In genomic region chr5:180468732-180469585, GRCh38 we compare ENCODE assay signal across 20 cellular contexts. TPM values are rescaled to one million over a fixed set of nuclear protein-coding genes. Genes with fewer than 3 reads are reported as not detected.
DNase-seq lines count a peak whose midpoint lies in the region; ATAC-seq and TF ChIP-seq lines count a peak whose summit lies in the region.
"Had no signal": no experiment of that assay in that cellular context is flagged by ENCODE, and none has a peak within 500 bp of the region (broad histone marks: within the 10 kb centered on the region; RNA-seq: fewer than 3 reads in every experiment).

No MANE protein-coding gene starts in this region.

- no peaks in the 10 kb centered on the region for H4K20me1 ChIP-seq in neural progenitor cell (ENCODE audit: low read depth)

- no peak overlapping the region for H3K4me2 ChIP-seq in neural progenitor cell

- H3K4me3 ChIP-seq in cardiac muscle cell (no peak overlapping the region), right atrium auricular region (no peak overlapping the region), RWPE2 (ENCODE audit: severe bottlenecking) (no peak overlapping the region), neural progenitor cell (no peak overlapping the region)
- H3K4me3 ChIP-seq: GM23248 had no signal

- H3K27me3 Mint-ChIP-seq in neural progenitor cell (ENCODE audit: insufficient read depth, low read depth) = peaks cover 7% of the 10 kb centered on the region

- no peaks in the 10 kb centered on the region for H3K9me3 Mint-ChIP-seq in neural progenitor cell

- H3K4me1 Mint-ChIP-seq in neural progenitor cell = peaks cover 4% of the 10 kb centered on the region

- no peaks in the 10 kb centered on the region for H3K27me3 ChIP-seq in cardiac muscle cell
- no peaks in the 10 kb centered on the region for H3K27me3 ChIP-seq in right atrium auricular region
- H3K27me3 ChIP-seq in RWPE2 (ENCODE audit: insufficient read depth, poor library complexity, severe bottlenecking) = no peaks in the 10 kb centered on the region
- peaks cover 4% of the 10 kb centered on the region for H3K27me3 ChIP-seq in neural progenitor cell

- no peak for TF ChIP-seq CTCF in cardiac muscle cell (IDR thresholded peaks at IDR 0.05; ENCODE audit: low read depth, low read length)
- TF ChIP-seq CTCF in right atrium auricular region (IDR thresholded peaks at IDR 0.05) = no peak
- no peak for TF ChIP-seq CTCF in RWPE2 (IDR thresholded peaks at IDR 0.05; ENCODE audit: poor library complexity, severe bottlenecking)
- no peak for TF ChIP-seq CTCF in neural progenitor cell (IDR thresholded peaks at IDR 0.05)
- no peak for TF ChIP-seq CTCF in GM13977 (IDR thresholded peaks at IDR 0.05; ENCODE audit: extremely low read depth, insufficient read depth, missing control alignments)

- H3K4me1 ChIP-seq in cardiac muscle cell (ENCODE audit: low read depth) (peaks cover 23% of the 10 kb centered on the region), right atrium auricular region (no peaks in the 10 kb centered on the region), RWPE2 (ENCODE audit: insufficient read depth, poor library complexity, severe bottlenecking) (no peaks in the 10 kb centered on the region), neural progenitor cell (no peaks in the 10 kb centered on the region)
- H3K4me1 ChIP-seq: BE2C had no signal

- no peaks in the 10 kb centered on the region for H3K79me2 ChIP-seq in neural progenitor cell (ENCODE audit: low read depth)

- no peak overlapping the region for H3K4me3 Mint-ChIP-seq in neural progenitor cell

- DNase-seq in cardiac muscle cell (ENCODE audit: low read depth in 1 of 2, low spot score in 1 of 2) = no peak
- DNase-seq in right atrium auricular region (ENCODE audit: low spot score) = no peak
- DNase-seq in RWPE2 (ENCODE audit: low spot score) = peak; percentile 55
- DNase-seq in neural progenitor cell (ENCODE audit: low spot score) = no peak
- no peak for DNase-seq in cortex of kidney (lab: John Stamatoyannopoulos, UW)
- DNase-seq in GM13977 (ENCODE audit: low spot score) = no peak
- DNase-seq: BE2C, EL, GF-D8, GM23248, HCEC 1CT, KG1, NCI-H1092, NCI-H1436, NCI-H187 treated with DMSO at 0.1 percent for 48 hours, NCI-H2227 treated with DMSO at 0.1 percent for 48 hours, NCI-H510A, NCI-H748 treated with DMSO at 0.1 percent for 48 hours had no signal

- peak overlapping the region; percentile 87 for H3K27ac Mint-ChIP-seq in neural progenitor cell

- H3K36me3 ChIP-seq in cardiac muscle cell (no peaks in the 10 kb centered on the region), right atrium auricular region (no peaks in the 10 kb centered on the region), RWPE2 (ENCODE audit: low read depth) (no peaks in the 10 kb centered on the region), neural progenitor cell (no peaks in the 10 kb centered on the region)
- H3K36me3 ChIP-seq: BE2C had no signal

- no peaks in the 10 kb centered on the region for H3K36me3 Mint-ChIP-seq in neural progenitor cell

- no peak for ATAC-seq in RWPE2 (ENCODE audit: low read depth)
- no peak for ATAC-seq in HG02571 (IDR thresholded peaks at IDR 0.05; ENCODE audit: unreplicated experiment)
- ATAC-seq: SK-N-SH treated with all-trans-retinoic acid at 6 μM for 48 hours had no signal

- H3K9ac ChIP-seq in neural progenitor cell = no peak overlapping the region
- H3K9ac ChIP-seq: GM23248 had no signal

- peak overlapping the region; percentile 84 for H3K27ac ChIP-seq in cardiac muscle cell
- H3K27ac ChIP-seq in right atrium auricular region = no peak overlapping the region
- no peak overlapping the region for H3K27ac ChIP-seq in RWPE2 (ENCODE audit: poor library complexity, severe bottlenecking)
- H3K27ac ChIP-seq in neural progenitor cell = no peak overlapping the region
- H3K27ac ChIP-seq: GM23248 had no signal

- H2AFZ ChIP-seq in neural progenitor cell (replicated peaks) = no peak overlapping the region
- H2AFZ ChIP-seq: GM23248 had no signal

- no peaks in the 10 kb centered on the region for H3F3A ChIP-seq in neural progenitor cell (ENCODE audit: low read depth)

- H3K9me3 ChIP-seq in cardiac muscle cell (ENCODE audit: low read depth) (no peaks in the 10 kb centered on the region), right atrium auricular region (no peaks in the 10 kb centered on the region), RWPE2 (ENCODE audit: severe bottlenecking) (no peaks in the 10 kb centered on the region), neural progenitor cell (ENCODE audit: low read depth) (no peaks in the 10 kb centered on the region)
- H3K9me3 ChIP-seq: BE2C had no signal

- in situ Hi-C loops in GM13977 (cut with MboI; ENCODE audit: low pct_unique_long_range_greater_than_20kb, low sequenced_read_pairs, unreplicated experiment) = no loop called here

RNA-seq across cellular contexts. Expression of gene CNOT6, which starts 25.2 kb away (rescaled TPM):
- total RNA-seq in cardiac muscle cell (7.5 and 20.3 TPM in 2 replicates), right atrium auricular region (1 to 10 TPM; 7.2 to 7.7 TPM), neural progenitor cell (ENCODE audit: low replicate concordance) (28.6 and 38.5 TPM in 2 replicates)
- polyA plus RNA-seq in cardiac muscle cell = 13.2 and 15.0 TPM in 2 replicates
